12 cellular contexts compared by ENCODE assay signal in genomic region chr17:39618956-39619785, GRCh38. TPM values are rescaled to one million over a fixed set of nuclear protein-coding genes. Genes with fewer than 3 reads are reported as not detected.
DNase-seq lines count a peak whose midpoint lies in the region; ATAC-seq and TF ChIP-seq lines count a peak whose summit lies in the region.
"Had no signal": no experiment of that assay in that cellular context is flagged by ENCODE, and none has a peak within 500 bp of the region (broad histone marks: within the 10 kb centered on the region; RNA-seq: fewer than 3 reads in every experiment).

No MANE protein-coding gene starts in this region.

- DNase-seq in NCI-H1417 (lab: John Stamatoyannopoulos, UW) (peak in 2 of 3 experiments; percentile 32 to 54), NCI-H1417 treated with DMSO at 0.1 percent for 48 hours (lab: John Stamatoyannopoulos, UW) (no peak), NCI-H1436 treated with DMSO at 0.1 percent for 48 hours (lab: John Stamatoyannopoulos, UW) (peak; percentile 20), psoas muscle (no peak), amygdala (lab: John Stamatoyannopoulos, UW) (no peak)
- no peak for DNase-seq in stimulated activated CD8-positive, alpha-beta memory T cell treated with anti-CD3 and anti-CD28 coated beads, Interleukin-4, amount 100 ng/mL, for 48 hours

- TF ChIP-seq CTCF in brain (conservative IDR thresholded peaks at IDR 0.05) (no peak), psoas muscle (IDR thresholded peaks at IDR 0.05) (no peak)

- H3K36me3 ChIP-seq in psoas muscle (ENCODE audit: insufficient read depth in 1 of 2, low read depth in 1 of 2): no peaks in the 10 kb centered on the region
- H3K36me3 ChIP-seq: transverse colon had no signal

- H3K4me3 Mint-ChIP-seq in brain: peak overlapping the region; percentile 18 to 88 (median 66)

- peak overlapping the region in 2 of 5 experiments; percentile 21 to 96 for H3K27ac Mint-ChIP-seq in brain

- peaks cover 0 to 5% (median 0%) of the 10 kb centered on the region in 5 experiments for H3K9me3 Mint-ChIP-seq in brain
- H3K9me3 Mint-ChIP-seq: central memory CD8-positive, alpha-beta T cell had no signal

- no peaks in the 10 kb centered on the region for H3K9me3 ChIP-seq in psoas muscle
- H3K9me3 ChIP-seq: transverse colon had no signal

- intact Hi-C loops in psoas muscle (cut with DNase I): no loop called here

- no peak overlapping the region for H3K27ac ChIP-seq in psoas muscle

- H3K36me3 Mint-ChIP-seq in brain: no peaks in the 10 kb centered on the region

- ATAC-seq in psoas muscle (no peak), GM18873 (IDR thresholded peaks at IDR 0.05; ENCODE audit: low FRiP score, unreplicated experiment) (no peak)

- 41 to 56% (median 44%) methylated on average over 12 to 13 of the region's 13 CpGs for WGBS in psoas muscle, 3 donors

- H3K4me1 Mint-ChIP-seq in brain: peaks cover 30% of the 10 kb centered on the region

- H3K27me3 Mint-ChIP-seq in brain: peaks cover 39% of the 10 kb centered on the region

- H3K4me1 ChIP-seq in psoas muscle: no peaks in the 10 kb centered on the region

- peak overlapping the region; percentile 68 for H3K4me3 ChIP-seq in psoas muscle

- peaks cover 0 to 24% (median 3%) of the 10 kb centered on the region in 3 donors for H3K27me3 ChIP-seq in psoas muscle (ENCODE audit: insufficient read depth in 3 of 3, low read length in 2 of 3)

RNA-seq across cellular contexts. Expression of gene PPP1R1B, which starts 7.6 kb away (rescaled TPM):
- polyA plus RNA-seq in brain (ENCODE audit: insufficient read depth, low read depth, low replicate concordance) (154 TPM), psoas muscle (1 to 10 TPM in 1 of 3 donors, under 1 TPM in 2; 0.10 to 1.6 (median 0.35) TPM)
- under 1 TPM in 3 of 4 donors, not detected in 1; 0.21 to 0.42 (median 0.23) TPM for total RNA-seq in psoas muscle
- total RNA-seq: pulmonary artery endothelial cell; T-helper 2 cell treated with Interferon-gamma antibody and Interleukin-4, amounts not matched to agents 100 ng/mL and 5 ng/mL, for 36 hours had no signal

RNA-seq across cellular contexts. Expression of gene NEUROD2, which starts 11.5 kb away (rescaled TPM):
- polyA plus RNA-seq in brain (ENCODE audit: insufficient read depth, low read depth, low replicate concordance) (8.1 TPM), psoas muscle (under 1 TPM in 1 of 3 donors, not detected in 2; 0.01 TPM)
- total RNA-seq in psoas muscle: not detected
- total RNA-seq: pulmonary artery endothelial cell; T-helper 2 cell treated with Interferon-gamma antibody and Interleukin-4, amounts not matched to agents 100 ng/mL and 5 ng/mL, for 36 hours; transverse colon had no signal

RNA-seq across cellular contexts. Expression of gene STARD3, which starts 17.8 kb away (rescaled TPM):
- 53.8 TPM for polyA plus RNA-seq in brain (ENCODE audit: insufficient read depth, low read depth, low replicate concordance)
- total RNA-seq in psoas muscle: 10 to 100 TPM; 22.5 to 32.6 (median 26.1) TPM
- 10 to 100 TPM; 33.0 to 62.8 (median 47.9) TPM for polyA plus RNA-seq in psoas muscle

RNA-seq across cellular contexts. Expression of gene TCAP, which starts 46.0 kb away (rescaled TPM):
- 2.1 TPM for polyA plus RNA-seq in brain (ENCODE audit: insufficient read depth, low read depth, low replicate concordance)
- 1,000 to 10,000 TPM; 3,389 to 5,818 (median 3,842) TPM for total RNA-seq in psoas muscle
- polyA plus RNA-seq in psoas muscle: 1,000 to 10,000 TPM; 2,116 to 7,047 (median 2,671) TPM

RNA-seq across cellular contexts. Expression of gene PNMT, which starts 49.1 kb away (rescaled TPM):
- polyA plus RNA-seq in brain (ENCODE audit: insufficient read depth, low read depth, low replicate concordance) (2.9 TPM), psoas muscle (10 to 100 TPM in 1 of 3 donors, 1 to 10 TPM in 2; 6.0 to 13.0 (median 6.8) TPM)
- total RNA-seq in psoas muscle: 10 to 100 TPM in 2 of 4 donors, 1 to 10 TPM in 2; 5.9 to 15.3 (median 11.8) TPM
- total RNA-seq: pulmonary artery endothelial cell; T-helper 2 cell treated with Interferon-gamma antibody and Interleukin-4, amounts not matched to agents 100 ng/mL and 5 ng/mL, for 36 hours had no signal

Comparison
In these comparisons a context has a peak if more than half of its experiments do, and no peak if none do; other contexts are left out.
1. DNase-seq: peak in NCI-H1417 (2 of 3) and NCI-H1436 treated with DMSO at 0.1 percent for 48 hours (single experiment); none in NCI-H1417 treated with DMSO at 0.1 percent for 48 hours (single experiment), psoas muscle (0 of 2), amygdala (0 of 56) and stimulated activated CD8-positive, alpha-beta memory T cell treated with anti-CD3 and anti-CD28 coated beads, Interleukin-4, amount 100 ng/mL, for 48 hours (single experiment).
2. RNA of gene PPP1R1B, which starts 7.6 kb away (polyA plus RNA-seq): 154 TPM in brain (single experiment); 0.10 to 1.6 TPM in psoas muscle; every median in the first group is over 10 times any median in the second.